Comparison of ENCODE assay signal across 1 cellular context in the genomic region with DNA sequence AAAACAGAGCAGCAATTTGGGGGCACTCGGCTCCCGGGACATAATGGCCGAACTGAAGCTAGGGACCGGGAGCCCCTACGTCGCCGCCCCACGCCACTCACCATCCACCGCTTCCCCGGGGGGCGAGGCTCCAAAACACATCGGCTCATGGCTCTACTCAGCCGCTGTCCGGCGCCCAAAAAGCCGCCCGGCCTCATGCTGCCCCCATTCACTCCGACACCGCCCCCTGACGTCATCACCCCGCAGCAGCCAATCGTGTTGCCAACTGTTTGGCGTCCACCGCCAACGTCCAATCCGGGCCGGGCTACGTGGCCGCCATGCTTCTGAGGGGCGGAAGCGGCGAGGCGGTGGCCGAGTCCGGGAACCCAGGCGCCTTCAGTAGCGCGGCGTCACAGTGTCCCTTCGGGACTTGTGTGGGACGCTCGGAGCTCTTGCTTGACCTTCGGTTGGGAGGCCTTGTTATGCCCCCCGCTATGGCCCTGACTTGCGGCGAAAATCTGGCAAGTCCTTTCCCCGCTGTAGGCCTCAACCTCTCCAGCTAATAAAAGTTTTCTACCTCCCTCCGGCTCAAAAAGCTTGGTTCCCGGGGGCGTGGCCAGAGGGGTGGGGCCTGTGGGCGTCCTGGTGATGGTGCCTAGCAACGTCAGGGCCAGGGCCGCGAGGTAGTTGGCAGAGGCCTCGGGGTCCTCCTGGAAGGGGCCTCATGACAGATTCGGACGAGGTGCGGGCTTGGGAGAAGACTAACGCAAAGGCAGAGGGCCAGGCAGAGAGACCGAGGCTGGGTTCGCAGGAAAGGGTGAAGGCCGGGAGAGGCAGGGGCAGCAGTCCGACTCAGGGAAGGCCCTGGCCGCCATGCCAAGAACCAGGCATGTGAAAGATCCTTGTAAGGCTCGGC.
TF ChIP-seq lines count a peak whose summit lies in the region.

A gene with protein sequence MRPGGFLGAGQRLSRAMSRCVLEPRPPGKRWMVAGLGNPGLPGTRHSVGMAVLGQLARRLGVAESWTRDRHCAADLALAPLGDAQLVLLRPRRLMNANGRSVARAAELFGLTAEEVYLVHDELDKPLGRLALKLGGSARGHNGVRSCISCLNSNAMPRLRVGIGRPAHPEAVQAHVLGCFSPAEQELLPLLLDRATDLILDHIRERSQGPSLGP (minus strand): TSS at position 221 of the 895 bp plus-strand sequence. CDS start 24 bp downstream, at position 197.
A gene with protein sequence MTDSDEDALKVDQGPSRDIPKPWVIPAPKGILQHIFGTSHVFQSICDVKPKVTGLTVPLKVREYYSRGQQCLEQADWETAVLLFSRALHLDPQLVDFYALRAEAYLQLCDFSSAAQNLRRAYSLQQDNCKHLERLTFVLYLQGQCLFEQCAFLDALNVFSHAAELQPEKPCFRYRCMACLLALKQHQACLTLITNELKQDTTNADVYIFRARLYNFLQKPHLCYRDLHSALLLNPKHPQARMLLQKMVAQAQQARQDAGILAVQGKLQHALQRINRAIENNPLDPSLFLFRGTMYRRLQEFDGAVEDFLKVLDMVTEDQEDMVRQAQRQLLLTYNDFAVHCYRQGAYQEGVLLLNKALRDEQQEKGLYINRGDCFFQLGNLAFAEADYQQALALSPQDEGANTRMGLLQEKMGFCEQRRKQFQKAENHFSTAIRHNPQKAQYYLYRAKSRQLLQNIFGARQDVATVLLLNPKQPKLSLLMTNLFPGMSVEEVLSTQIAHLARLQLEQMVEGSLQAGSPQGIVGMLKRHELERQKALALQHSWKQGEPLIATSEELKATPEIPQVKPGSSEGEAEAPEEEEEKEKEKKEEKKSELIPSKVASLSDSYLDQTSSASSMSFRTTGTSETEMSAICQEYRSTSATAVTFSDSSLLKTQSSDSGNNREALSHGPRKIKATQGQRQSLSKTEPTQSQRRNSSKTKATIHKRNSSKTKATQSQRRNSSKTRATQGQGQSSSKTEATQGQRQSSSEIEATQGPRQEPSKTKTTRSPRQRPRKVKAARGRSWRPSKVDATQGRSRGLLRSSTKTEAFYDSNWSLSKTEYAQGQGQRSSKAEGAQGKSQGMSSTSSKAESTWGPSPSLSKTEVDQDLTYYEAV (plus strand): TSS at position 637 of the 895 bp plus-strand sequence. CDS start 67 bp downstream, at position 704.

TF ChIP-seq in neural cell, 6 proteins besides CTCF, POLR2A, EP300 and RAD21 (continued from another document):
- TF ChIP-seq, protein P1, sequence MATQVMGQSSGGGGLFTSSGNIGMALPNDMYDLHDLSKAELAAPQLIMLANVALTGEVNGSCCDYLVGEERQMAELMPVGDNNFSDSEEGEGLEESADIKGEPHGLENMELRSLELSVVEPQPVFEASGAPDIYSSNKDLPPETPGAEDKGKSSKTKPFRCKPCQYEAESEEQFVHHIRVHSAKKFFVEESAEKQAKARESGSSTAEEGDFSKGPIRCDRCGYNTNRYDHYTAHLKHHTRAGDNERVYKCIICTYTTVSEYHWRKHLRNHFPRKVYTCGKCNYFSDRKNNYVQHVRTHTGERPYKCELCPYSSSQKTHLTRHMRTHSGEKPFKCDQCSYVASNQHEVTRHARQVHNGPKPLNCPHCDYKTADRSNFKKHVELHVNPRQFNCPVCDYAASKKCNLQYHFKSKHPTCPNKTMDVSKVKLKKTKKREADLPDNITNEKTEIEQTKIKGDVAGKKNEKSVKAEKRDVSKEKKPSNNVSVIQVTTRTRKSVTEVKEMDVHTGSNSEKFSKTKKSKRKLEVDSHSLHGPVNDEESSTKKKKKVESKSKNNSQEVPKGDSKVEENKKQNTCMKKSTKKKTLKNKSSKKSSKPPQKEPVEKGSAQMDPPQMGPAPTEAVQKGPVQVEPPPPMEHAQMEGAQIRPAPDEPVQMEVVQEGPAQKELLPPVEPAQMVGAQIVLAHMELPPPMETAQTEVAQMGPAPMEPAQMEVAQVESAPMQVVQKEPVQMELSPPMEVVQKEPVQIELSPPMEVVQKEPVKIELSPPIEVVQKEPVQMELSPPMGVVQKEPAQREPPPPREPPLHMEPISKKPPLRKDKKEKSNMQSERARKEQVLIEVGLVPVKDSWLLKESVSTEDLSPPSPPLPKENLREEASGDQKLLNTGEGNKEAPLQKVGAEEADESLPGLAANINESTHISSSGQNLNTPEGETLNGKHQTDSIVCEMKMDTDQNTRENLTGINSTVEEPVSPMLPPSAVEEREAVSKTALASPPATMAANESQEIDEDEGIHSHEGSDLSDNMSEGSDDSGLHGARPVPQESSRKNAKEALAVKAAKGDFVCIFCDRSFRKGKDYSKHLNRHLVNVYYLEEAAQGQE (IDR thresholded peaks at IDR 0.05; ENCODE audit: borderline replicate concordance) = no peak
- TF ChIP-seq SMC3 (conservative IDR thresholded peaks at IDR 0.05; ENCODE audit: poor library complexity) (no peak), TAF1 (IDR thresholded peaks at IDR 0.05; ENCODE audit: low read depth) (no peak), POLR2AphosphoS5 (IDR thresholded peaks at IDR 0.05) (peak; percentile 34)
